In the genomic region with DNA sequence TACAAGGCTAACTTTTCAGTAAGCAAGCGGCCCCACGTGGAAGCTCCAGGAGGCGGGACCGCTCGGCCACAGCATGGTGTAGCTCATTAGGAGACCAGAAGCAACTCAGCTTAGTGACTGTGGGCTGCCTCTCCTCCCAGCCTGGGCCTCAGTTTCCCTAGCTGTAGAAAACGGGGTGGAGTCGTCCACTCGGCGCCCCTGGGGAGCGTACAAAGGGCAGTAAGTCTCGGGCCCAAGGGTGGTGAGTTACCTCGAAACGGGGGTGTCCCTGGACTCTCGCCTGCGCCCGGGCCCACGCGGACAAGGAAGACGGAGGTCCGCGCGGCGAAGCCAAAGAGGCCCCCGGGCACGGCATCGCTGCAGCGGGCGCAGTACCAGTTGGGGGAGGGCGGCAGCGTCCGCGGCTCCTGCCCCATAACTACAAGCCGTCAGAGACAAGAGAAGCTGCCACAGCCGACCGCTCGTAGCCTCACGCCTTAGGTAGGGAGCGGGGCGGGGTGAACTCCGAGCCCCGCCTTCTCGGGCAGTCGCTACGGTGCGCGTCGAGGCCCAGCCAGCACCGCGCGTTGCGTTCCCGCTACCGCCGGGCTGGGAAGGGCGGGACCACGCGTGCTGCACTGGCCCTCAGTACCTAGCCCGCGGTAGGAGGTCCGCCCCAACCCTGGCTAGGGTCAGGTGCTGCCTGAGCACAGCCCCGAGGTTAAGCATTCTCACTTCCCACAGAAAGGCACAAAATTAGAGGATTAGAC, we compare ENCODE assay signal across 7 cellular contexts.
DNase-seq lines count a peak whose midpoint lies in the region; ATAC-seq and TF ChIP-seq lines count a peak whose summit lies in the region.

A gene with protein sequence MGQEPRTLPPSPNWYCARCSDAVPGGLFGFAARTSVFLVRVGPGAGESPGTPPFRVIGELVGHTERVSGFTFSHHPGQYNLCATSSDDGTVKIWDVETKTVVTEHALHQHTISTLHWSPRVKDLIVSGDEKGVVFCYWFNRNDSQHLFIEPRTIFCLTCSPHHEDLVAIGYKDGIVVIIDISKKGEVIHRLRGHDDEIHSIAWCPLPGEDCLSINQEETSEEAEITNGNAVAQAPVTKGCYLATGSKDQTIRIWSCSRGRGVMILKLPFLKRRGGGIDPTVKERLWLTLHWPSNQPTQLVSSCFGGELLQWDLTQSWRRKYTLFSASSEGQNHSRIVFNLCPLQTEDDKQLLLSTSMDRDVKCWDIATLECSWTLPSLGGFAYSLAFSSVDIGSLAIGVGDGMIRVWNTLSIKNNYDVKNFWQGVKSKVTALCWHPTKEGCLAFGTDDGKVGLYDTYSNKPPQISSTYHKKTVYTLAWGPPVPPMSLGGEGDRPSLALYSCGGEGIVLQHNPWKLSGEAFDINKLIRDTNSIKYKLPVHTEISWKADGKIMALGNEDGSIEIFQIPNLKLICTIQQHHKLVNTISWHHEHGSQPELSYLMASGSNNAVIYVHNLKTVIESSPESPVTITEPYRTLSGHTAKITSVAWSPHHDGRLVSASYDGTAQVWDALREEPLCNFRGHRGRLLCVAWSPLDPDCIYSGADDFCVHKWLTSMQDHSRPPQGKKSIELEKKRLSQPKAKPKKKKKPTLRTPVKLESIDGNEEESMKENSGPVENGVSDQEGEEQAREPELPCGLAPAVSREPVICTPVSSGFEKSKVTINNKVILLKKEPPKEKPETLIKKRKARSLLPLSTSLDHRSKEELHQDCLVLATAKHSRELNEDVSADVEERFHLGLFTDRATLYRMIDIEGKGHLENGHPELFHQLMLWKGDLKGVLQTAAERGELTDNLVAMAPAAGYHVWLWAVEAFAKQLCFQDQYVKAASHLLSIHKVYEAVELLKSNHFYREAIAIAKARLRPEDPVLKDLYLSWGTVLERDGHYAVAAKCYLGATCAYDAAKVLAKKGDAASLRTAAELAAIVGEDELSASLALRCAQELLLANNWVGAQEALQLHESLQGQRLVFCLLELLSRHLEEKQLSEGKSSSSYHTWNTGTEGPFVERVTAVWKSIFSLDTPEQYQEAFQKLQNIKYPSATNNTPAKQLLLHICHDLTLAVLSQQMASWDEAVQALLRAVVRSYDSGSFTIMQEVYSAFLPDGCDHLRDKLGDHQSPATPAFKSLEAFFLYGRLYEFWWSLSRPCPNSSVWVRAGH (N-terminal part only) (minus strand): TSS at position 494 of the 749 bp plus-strand sequence. CDS start 78 bp downstream, at position 416.

- TF ChIP-seq CTCF in retinal pigment epithelial cell (conservative IDR thresholded peaks at IDR 0.05; ENCODE audit: low read depth, low read length): no peak

- DNase-seq in NCI-H1694 treated with DMSO at 0.1 percent for 48 hours (lab: John Stamatoyannopoulos, UW) (peak; percentile 37), T-helper 9 cell (peak; percentile 75), astrocyte of the hippocampus (ENCODE audit: low read depth, low spot score) (peak; percentile 94), hippocampal formation (lab: John Stamatoyannopoulos, UW) (peak; percentile 68 to 74), retinal pigment epithelial cell (ENCODE audit: low read depth) (peak; percentile 39)

- H3K4me3 ChIP-seq in retinal pigment epithelial cell (ENCODE audit: low read length): peak within 1 kb of the TSS; percentile 94

- ATAC-seq in GM18502 (IDR thresholded peaks at IDR 0.05; ENCODE audit: poor library complexity, unreplicated experiment) (peak; percentile 88), HG02870 (IDR thresholded peaks at IDR 0.05; ENCODE audit: unreplicated experiment) (peak; percentile 82)

Comparison
In these comparisons a context has a peak if more than half of its experiments do, and no peak if none do; other contexts are left out.
1. Peak in every context shown above with its lines: DNase-seq, ATAC-seq and H3K4me3 ChIP-seq.
2. DNase-seq: peak in every context shown above with its lines; median percentile 94 in astrocyte of the hippocampus; 75 in T-helper 9 cell; 71 in hippocampal formation; 39 in retinal pigment epithelial cell; 37 in NCI-H1694 treated with DMSO at 0.1 percent for 48 hours.